ENCODE assay signal across 10 cellular contexts in the genomic region with DNA sequence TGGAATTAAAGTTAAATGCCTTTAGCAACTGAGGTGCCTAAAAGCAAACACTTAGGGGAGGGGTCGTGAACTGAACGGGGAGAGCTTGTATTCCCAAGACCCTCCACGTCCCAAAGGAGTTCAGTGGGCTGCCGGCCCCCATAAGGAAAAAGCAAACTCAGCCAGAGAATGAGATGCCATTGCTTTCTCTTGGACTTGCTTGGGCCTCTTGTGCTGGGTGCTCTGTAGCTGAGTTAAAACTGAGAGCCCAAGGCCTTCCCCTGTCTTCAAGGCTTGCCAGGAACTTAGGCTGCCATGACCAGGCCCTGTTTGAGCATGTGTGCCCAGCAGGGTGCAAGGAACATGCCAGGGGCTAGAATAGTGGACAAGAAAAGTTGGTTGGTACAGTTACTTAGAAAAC.
"Had no signal": no experiment of that assay in that cellular context is flagged by ENCODE, and none has a peak within 500 bp of the region (broad histone marks: within the 10 kb centered on the region; RNA-seq: fewer than 3 reads in every experiment).

No MANE protein-coding gene starts in this region.

- H3K9ac ChIP-seq: GM23248 had no signal

- H3K9me3 ChIP-seq: HAP-1 had no signal

- FAIRE-seq: H1, H54 had no signal

- H2AFZ ChIP-seq: GM23248, GM23338 had no signal

- H3K4me1 ChIP-seq: HAP-1 had no signal

- H3K27ac ChIP-seq: GM23248 had no signal

- DNase-seq: GM23248, GOT3, H7, H9, HCEC 1CT, HFFc6 had no signal

- H3K4me2 ChIP-seq: GM23338 had no signal

- H3K36me3 ChIP-seq: HAP-1 had no signal

- H3K4me3 ChIP-seq: GM23248, GM23338, HAP-1 had no signal
